Comparison of ENCODE assay signal across 24 cellular contexts in genomic region chr16:12536412-12536746, GRCh38.
DNase-seq lines count a peak whose midpoint lies in the region; ATAC-seq lines count a peak whose summit lies in the region.
"Had no signal": no experiment of that assay in that cellular context is flagged by ENCODE, and none has a peak within 500 bp of the region (broad histone marks: within the 10 kb centered on the region; RNA-seq: fewer than 3 reads in every experiment).

No MANE protein-coding gene starts in this region.

- peak overlapping the region; percentile 33 for H3K4me3 ChIP-seq in CD4-positive, CD25-positive, alpha-beta regulatory T cell (ENCODE audit: low read depth, low read length)
- H3K4me3 ChIP-seq: breast epithelium, psoas muscle, thyroid gland had no signal

- peaks cover 99% of the 10 kb centered on the region for H3K4me1 Mint-ChIP-seq in activated CD8-positive, alpha-beta memory T cell treated with anti-CD3 and anti-CD28 coated beads, Interleukin-2, amount 10 ng/mL, durations not matched to agents 7 days and 5 days
- H3K4me1 Mint-ChIP-seq in CD4-positive, CD25-positive, alpha-beta regulatory T cell = peaks cover 20 to 97% (median 77%) of the 10 kb centered on the region in 4 donors
- peaks cover 98% of the 10 kb centered on the region for H3K4me1 Mint-ChIP-seq in activated CD4-positive, alpha-beta memory T cell treated with anti-CD3 and anti-CD28 coated beads, Interleukin-2, amount 10 ng/mL, durations not matched to agents 7 days and 5 days
- peaks cover 66% of the 10 kb centered on the region for H3K4me1 Mint-ChIP-seq in activated naive CD8-positive, alpha-beta T cell treated with anti-CD3 and anti-CD28 coated beads, Interleukin-2, amount 50 U/mL, for 24 hours

- no peaks in the 10 kb centered on the region for H3K9me3 Mint-ChIP-seq in activated CD8-positive, alpha-beta memory T cell treated with anti-CD3 and anti-CD28 coated beads, Interleukin-2, amount 10 ng/mL, durations not matched to agents 7 days and 5 days (ENCODE audit: low read depth)
- H3K9me3 Mint-ChIP-seq in CD4-positive, CD25-positive, alpha-beta regulatory T cell = no peaks in the 10 kb centered on the region
- no peaks in the 10 kb centered on the region for H3K9me3 Mint-ChIP-seq in activated CD4-positive, alpha-beta memory T cell treated with anti-CD3 and anti-CD28 coated beads, Interleukin-2, amount 10 ng/mL, durations not matched to agents 7 days and 5 days
- H3K9me3 Mint-ChIP-seq in activated naive CD8-positive, alpha-beta T cell treated with anti-CD3 and anti-CD28 coated beads, Interleukin-2, amount 50 U/mL, for 24 hours = no peaks in the 10 kb centered on the region
- H3K9me3 Mint-ChIP-seq: stimulated activated naive CD8-positive, alpha-beta T cell treated with anti-CD3 and anti-CD28 coated beads, Interleukin-15, Interleukin-2, amounts not matched to agents 100 ng/mL and 50 ng/mL, for 24 hours; T-cell had no signal

- DNase-seq in activated CD8-positive, alpha-beta memory T cell treated with anti-CD3 and anti-CD28 coated beads, Interleukin-2, amount 10 ng/mL, durations not matched to agents 7 days and 5 days = no peak
- no peak for DNase-seq in activated CD8-positive, alpha-beta memory T cell treated with anti-CD3 and anti-CD28 coated beads, Interleukin-2, amount 50 U/mL, for 4 hours
- no peak for DNase-seq in CD4-positive, CD25-positive, alpha-beta regulatory T cell
- no peak for DNase-seq in activated CD4-positive, alpha-beta memory T cell treated with anti-CD3 and anti-CD28 coated beads, Interleukin-2, amount 10 ng/mL, durations not matched to agents 7 days and 5 days
- DNase-seq in activated naive CD8-positive, alpha-beta T cell treated with anti-CD3 and anti-CD28 coated beads, Interleukin-2, amount 50 U/mL, for 24 hours = no peak
- no peak for DNase-seq in kidney tubule cell (ENCODE audit: low spot score)
- DNase-seq: DMS153; effector CD4-positive, alpha-beta T cell; head of caudate nucleus; midbrain; MV-4-11; NCI-H146; NCI-H446 treated with DMSO at 0.1 percent for 48 hours; occipital lobe; psoas muscle; RPMI8226; thyroid gland had no signal

- H3K27ac ChIP-seq in CD4-positive, CD25-positive, alpha-beta regulatory T cell (ENCODE audit: insufficient read depth, low read length, poor library complexity, severe bottlenecking) = peak overlapping the region; percentile 57
- H3K27ac ChIP-seq: breast epithelium, epithelial cell of prostate, psoas muscle, thyroid gland had no signal

- peak overlapping the region; percentile 93 for H3K27ac Mint-ChIP-seq in activated CD8-positive, alpha-beta memory T cell treated with anti-CD3 and anti-CD28 coated beads, Interleukin-2, amount 10 ng/mL, durations not matched to agents 7 days and 5 days
- H3K27ac Mint-ChIP-seq in CD4-positive, CD25-positive, alpha-beta regulatory T cell = peak overlapping the region; percentile 10 to 93 (median 89)
- peak overlapping the region; percentile 95 for H3K27ac Mint-ChIP-seq in activated CD4-positive, alpha-beta memory T cell treated with anti-CD3 and anti-CD28 coated beads, Interleukin-2, amount 10 ng/mL, durations not matched to agents 7 days and 5 days
- H3K27ac Mint-ChIP-seq in activated naive CD8-positive, alpha-beta T cell treated with anti-CD3 and anti-CD28 coated beads, Interleukin-2, amount 50 U/mL, for 24 hours = peak overlapping the region; percentile 21
- H3K27ac Mint-ChIP-seq: B cell had no signal

- H3K4me1 ChIP-seq in CD4-positive, CD25-positive, alpha-beta regulatory T cell (ENCODE audit: control insufficient read depth, insufficient read depth, low read length, poor library complexity, severe bottlenecking) = peaks cover 90% of the 10 kb centered on the region
- H3K4me1 ChIP-seq: breast epithelium, psoas muscle had no signal

- H3K9me3 ChIP-seq in CD4-positive, CD25-positive, alpha-beta regulatory T cell (ENCODE audit: control insufficient read depth in 2 of 2, low read length in 2 of 2) = no peaks in the 10 kb centered on the region
- H3K9me3 ChIP-seq: breast epithelium, psoas muscle, thyroid gland had no signal

- POLR2A ChIA-PET in activated CD4-positive, alpha-beta memory T cell treated with anti-CD3 and anti-CD28 coated beads, Interleukin-2, amount 10 ng/mL, durations not matched to agents 7 days and 5 days (lab: Charles Lee) = interaction anchor here (0.8 to 9.8 kb wide), 12 partner anchors 13 to 457 kb away, joined by 3 to 132 read pairs (median 4); partner anchors contain the start of gene CPPED1

- peaks cover under 1% of the 10 kb centered on the region for H3K36me3 Mint-ChIP-seq in activated CD8-positive, alpha-beta memory T cell treated with anti-CD3 and anti-CD28 coated beads, Interleukin-2, amount 10 ng/mL, durations not matched to agents 7 days and 5 days
- H3K36me3 Mint-ChIP-seq in CD4-positive, CD25-positive, alpha-beta regulatory T cell = peaks cover 11% of the 10 kb centered on the region
- peaks cover 16% of the 10 kb centered on the region for H3K36me3 Mint-ChIP-seq in activated CD4-positive, alpha-beta memory T cell treated with anti-CD3 and anti-CD28 coated beads, Interleukin-2, amount 10 ng/mL, durations not matched to agents 7 days and 5 days (ENCODE audit: low read depth)
- H3K36me3 Mint-ChIP-seq in activated naive CD8-positive, alpha-beta T cell treated with anti-CD3 and anti-CD28 coated beads, Interleukin-2, amount 50 U/mL, for 24 hours (ENCODE audit: low read depth) = no peaks in the 10 kb centered on the region

- no peaks in the 10 kb centered on the region for H3K36me3 ChIP-seq in CD4-positive, CD25-positive, alpha-beta regulatory T cell (ENCODE audit: control insufficient read depth, insufficient read depth, low read length)
- H3K36me3 ChIP-seq: breast epithelium, thyroid gland had no signal

- peak overlapping the region; percentile 61 for H3K4me3 Mint-ChIP-seq in activated CD8-positive, alpha-beta memory T cell treated with anti-CD3 and anti-CD28 coated beads, Interleukin-2, amount 10 ng/mL, durations not matched to agents 7 days and 5 days
- peak overlapping the region; percentile 77 to 90 (median 81) for H3K4me3 Mint-ChIP-seq in CD4-positive, CD25-positive, alpha-beta regulatory T cell
- peak overlapping the region; percentile 63 for H3K4me3 Mint-ChIP-seq in activated CD4-positive, alpha-beta memory T cell treated with anti-CD3 and anti-CD28 coated beads, Interleukin-2, amount 10 ng/mL, durations not matched to agents 7 days and 5 days
- H3K4me3 Mint-ChIP-seq in activated naive CD8-positive, alpha-beta T cell treated with anti-CD3 and anti-CD28 coated beads, Interleukin-2, amount 50 U/mL, for 24 hours = no peak overlapping the region
- H3K4me3 Mint-ChIP-seq: B cell; stimulated activated naive CD8-positive, alpha-beta T cell treated with anti-CD3 and anti-CD28 coated beads, Interleukin-15, Interleukin-2, amounts not matched to agents 100 ng/mL and 50 ng/mL, for 24 hours had no signal

- H3K27me3 ChIP-seq in CD4-positive, CD25-positive, alpha-beta regulatory T cell (ENCODE audit: control insufficient read depth, insufficient read depth, low read length) = no peaks in the 10 kb centered on the region
- H3K27me3 ChIP-seq: breast epithelium, thyroid gland had no signal

- H3K27me3 Mint-ChIP-seq in activated CD8-positive, alpha-beta memory T cell treated with anti-CD3 and anti-CD28 coated beads, Interleukin-2, amount 10 ng/mL, durations not matched to agents 7 days and 5 days = no peaks in the 10 kb centered on the region
- H3K27me3 Mint-ChIP-seq in CD4-positive, CD25-positive, alpha-beta regulatory T cell = no peaks in the 10 kb centered on the region
- H3K27me3 Mint-ChIP-seq in activated CD4-positive, alpha-beta memory T cell treated with anti-CD3 and anti-CD28 coated beads, Interleukin-2, amount 10 ng/mL, durations not matched to agents 7 days and 5 days = no peaks in the 10 kb centered on the region
- no peaks in the 10 kb centered on the region for H3K27me3 Mint-ChIP-seq in activated naive CD8-positive, alpha-beta T cell treated with anti-CD3 and anti-CD28 coated beads, Interleukin-2, amount 50 U/mL, for 24 hours
- H3K27me3 Mint-ChIP-seq: B cell; naive thymus-derived CD4-positive, alpha-beta T cell; stimulated activated naive CD8-positive, alpha-beta T cell treated with anti-CD3 and anti-CD28 coated beads, Interleukin-15, Interleukin-2, amounts not matched to agents 100 ng/mL and 50 ng/mL, for 24 hours; T-cell had no signal

- no peak for ATAC-seq in activated CD8-positive, alpha-beta memory T cell treated with anti-CD3 and anti-CD28 coated beads, Interleukin-2, amount 10 ng/mL, durations not matched to agents 7 days and 5 days
- ATAC-seq in CD4-positive, CD25-positive, alpha-beta regulatory T cell (ENCODE audit: low read depth in 2 of 2) = no peak
- ATAC-seq in activated naive CD8-positive, alpha-beta T cell treated with anti-CD3 and anti-CD28 coated beads, Interleukin-2, amount 50 U/mL, for 24 hours = no peak
- no peak for ATAC-seq in HG02973 (IDR thresholded peaks at IDR 0.05; ENCODE audit: unreplicated experiment)
- ATAC-seq: psoas muscle had no signal

- CTCF ChIA-PET in activated CD8-positive, alpha-beta memory T cell treated with anti-CD3 and anti-CD28 coated beads, Interleukin-2, amount 10 ng/mL, durations not matched to agents 7 days and 5 days (lab: Charles Lee) = interaction anchor here (0.8 to 1.9 kb wide), 4 partner anchors 9 to 36 kb away, joined by 3 to 5 read pairs (median 4); no protein-coding TSS in a partner anchor
- CTCF ChIA-PET in activated CD4-positive, alpha-beta memory T cell treated with anti-CD3 and anti-CD28 coated beads, Interleukin-2, amount 10 ng/mL, durations not matched to agents 7 days and 5 days (lab: Charles Lee) = interaction anchor here (0.8 to 1.8 kb wide), 7 partner anchors 8 to 457 kb away, joined by 3 to 6 read pairs (median 3); no protein-coding TSS in a partner anchor

Comparison
In these comparisons a context has a peak if more than half of its experiments do, and no peak if none do; other contexts are left out.
1. H3K27ac Mint-ChIP-seq: peak in every context shown above with its lines; median percentile 95 in activated CD4-positive, alpha-beta memory T cell treated with anti-CD3 and anti-CD28 coated beads, Interleukin-2, amount 10 ng/mL, durations not matched to agents 7 days and 5 days; 93 in activated CD8-positive, alpha-beta memory T cell treated with anti-CD3 and anti-CD28 coated beads, Interleukin-2, amount 10 ng/mL, durations not matched to agents 7 days and 5 days; 89 in CD4-positive, CD25-positive, alpha-beta regulatory T cell; 21 in activated naive CD8-positive, alpha-beta T cell treated with anti-CD3 and anti-CD28 coated beads, Interleukin-2, amount 50 U/mL, for 24 hours.